Comparison of ENCODE assay signal across 9 cellular contexts in genomic region chr3:158434412-158435038, GRCh38.
DNase-seq lines count a peak whose midpoint lies in the region; ATAC-seq and TF ChIP-seq lines count a peak whose summit lies in the region.
"Had no signal": no experiment of that assay in that cellular context is flagged by ENCODE, and none has a peak within 500 bp of the region (broad histone marks: within the 10 kb centered on the region; RNA-seq: fewer than 3 reads in every experiment).

No MANE protein-coding gene starts in this region.

- no peaks in the 10 kb centered on the region for H3K9me3 ChIP-seq in NT2/D1 (ENCODE audit: insufficient read depth, low read length)
- no peaks in the 10 kb centered on the region for H3K9me3 ChIP-seq in heart left ventricle
- no peaks in the 10 kb centered on the region for H3K9me3 ChIP-seq in psoas muscle

- H3K9me3 Mint-ChIP-seq in activated naive CD8-positive, alpha-beta T cell treated with anti-CD3 and anti-CD28 coated beads for 36 hours = peaks cover 4% of the 10 kb centered on the region

- no peak overlapping the region for H3K4me3 Mint-ChIP-seq in activated naive CD8-positive, alpha-beta T cell treated with anti-CD3 and anti-CD28 coated beads for 36 hours
- H3K4me3 Mint-ChIP-seq: activated naive CD8-positive, alpha-beta T cell had no signal

- no peaks in the 10 kb centered on the region for H3K36me3 ChIP-seq in NT2/D1 (ENCODE audit: insufficient read depth, insufficient read length, low read length)
- no peaks in the 10 kb centered on the region for H3K36me3 ChIP-seq in heart left ventricle
- H3K36me3 ChIP-seq in psoas muscle (ENCODE audit: insufficient read depth in 1 of 2, low read depth in 1 of 2) = no peaks in the 10 kb centered on the region

- 1 to 7% (median 3%) methylated on average over 4 of the region's 4 CpGs for WGBS in heart left ventricle, 4 donors
- WGBS in psoas muscle, 3 donors = 2 to 7% (median 6%) methylated on average over 4 of the region's 4 CpGs

- peaks cover 6% of the 10 kb centered on the region for H3K36me3 Mint-ChIP-seq in activated naive CD8-positive, alpha-beta T cell treated with anti-CD3 and anti-CD28 coated beads for 36 hours

- intact Hi-C loops in heart left ventricle (cut with DNase I) = loop anchor here (2.0 to 10.0 kb wide), 6 partner anchors 90 to 900 kb away; partner anchors contain the start of gene SHOX2 (in 1 of the 10)
- intact Hi-C loops in psoas muscle (cut with DNase I) = loop anchor here (5.0 kb wide), 3 partner anchors 342 to 827 kb away; no protein-coding TSS in a partner anchor

- no peak overlapping the region for H3K27ac Mint-ChIP-seq in activated naive CD8-positive, alpha-beta T cell treated with anti-CD3 and anti-CD28 coated beads for 36 hours
- H3K27ac Mint-ChIP-seq: activated naive CD8-positive, alpha-beta T cell had no signal

- DNase-seq in EH (ENCODE audit: low read depth) (peak; percentile 76), HK-2 (ENCODE audit: unreplicated experiment) (peak; percentile 44), NT2/D1 (ENCODE audit: low read depth, low spot score) (peak; percentile 51), heart left ventricle (peak in 4 of 5 donors; percentile 31 to 52 (median 37)), psoas muscle (peak in 1 of 2 donors; percentile 10)
- DNase-seq in activated naive CD8-positive, alpha-beta T cell treated with anti-CD3 and anti-CD28 coated beads for 36 hours = peak; percentile 8
- DNase-seq in stimulated activated naive CD4-positive, alpha-beta T cell treated with Interleukin-2 at 50 U/mL for 16 hours (lab: John Stamatoyannopoulos, UW) = no peak

- no peaks in the 10 kb centered on the region for H3K27me3 Mint-ChIP-seq in activated naive CD8-positive, alpha-beta T cell treated with anti-CD3 and anti-CD28 coated beads for 36 hours
- H3K27me3 Mint-ChIP-seq: activated naive CD8-positive, alpha-beta T cell had no signal

- no peaks in the 10 kb centered on the region for H3K4me1 Mint-ChIP-seq in activated naive CD8-positive, alpha-beta T cell treated with anti-CD3 and anti-CD28 coated beads for 36 hours

- no peak for TF ChIP-seq POLR2A in heart left ventricle (IDR thresholded peaks at IDR 0.05)

- H3K27ac ChIP-seq in heart left ventricle (no peak overlapping the region), psoas muscle (no peak overlapping the region)

- peak; percentile 86 for ATAC-seq in GM21381 (IDR thresholded peaks at IDR 0.05; ENCODE audit: unreplicated experiment)
- peak in 3 of 4 donors; percentile 78 to 83 (median 79) for ATAC-seq in heart left ventricle
- ATAC-seq in psoas muscle = peak; percentile 57 to 83 (median 72)

- TF ChIP-seq CTCF in heart left ventricle (IDR thresholded peaks at IDR 0.05) (peak; percentile 33 to 87 (median 72)), psoas muscle (IDR thresholded peaks at IDR 0.05) (peak; percentile 69)

- H3K4me3 ChIP-seq in NT2/D1 (ENCODE audit: insufficient read length, low read depth) (no peak overlapping the region), heart left ventricle (no peak overlapping the region), psoas muscle (no peak overlapping the region)

- no peak overlapping the region for H3K9ac ChIP-seq in NT2/D1 (ENCODE audit: insufficient read length, low read depth)

- no peaks in the 10 kb centered on the region for H3K4me1 ChIP-seq in NT2/D1 (ENCODE audit: insufficient read depth, insufficient read length)
- no peaks in the 10 kb centered on the region for H3K4me1 ChIP-seq in heart left ventricle
- H3K4me1 ChIP-seq in psoas muscle = no peaks in the 10 kb centered on the region

- H3K27me3 ChIP-seq in NT2/D1 (ENCODE audit: insufficient read depth, insufficient read length) (no peaks in the 10 kb centered on the region), heart left ventricle (no peaks in the 10 kb centered on the region), psoas muscle (ENCODE audit: insufficient read depth in 3 of 3, low read length in 2 of 3) (no peaks in the 10 kb centered on the region)
